8 cellular contexts compared by ENCODE assay signal in genomic region chr15:56491110-56491722, GRCh38. TPM values are rescaled to one million over a fixed set of nuclear protein-coding genes. Genes with fewer than 3 reads are reported as not detected.
DNase-seq lines count a peak whose midpoint lies in the region; ATAC-seq, FAIRE-seq and TF ChIP-seq lines count a peak whose summit lies in the region.

No MANE protein-coding gene starts in this region.

- TF ChIP-seq POLR2A in A549 (IDR thresholded peaks at IDR 0.05; ENCODE audit: low read length) (no peak), GM12891 (IDR thresholded peaks at IDR 0.05; ENCODE audit: low read depth, low read length) (no peak)

- H3K27ac Mint-ChIP-seq in activated naive CD8-positive, alpha-beta T cell treated with anti-CD3 and anti-CD28 coated beads, Interleukin-2, amount 10 ng/mL, durations not matched to agents 7 days and 5 days, result no peak overlapping the region

- TF ChIP-seq EP300 in A549 (IDR thresholded peaks at IDR 0.05), result no peak

- peak; percentile 93 for TF ChIP-seq CTCF in A549 (IDR thresholded peaks at IDR 0.05)
- TF ChIP-seq CTCF in Loucy (conservative IDR thresholded peaks at IDR 0.05; ENCODE audit: low read length), result peak; percentile 95
- TF ChIP-seq CTCF in left ventricle myocardium inferior (IDR thresholded peaks at IDR 0.05; ENCODE audit: borderline replicate concordance), result peak; percentile 89

- H3K27ac ChIP-seq in A549 (no peak overlapping the region), left ventricle myocardium inferior (replicated peaks) (no peak overlapping the region)

- FAIRE-seq in A549 (lab: Jason Lieb, UNC), result peak; percentile 99
- peak; percentile 94 for FAIRE-seq in GM12891 (lab: Jason Lieb, UNC)

- H3K4me1 ChIP-seq in A549, result 0 out of 3 replicates have a peak, but pooled peaks cover 3% of the 10 kb centered on the region
- no peaks in the 10 kb centered on the region for H3K4me1 ChIP-seq in Loucy (ENCODE audit: insufficient read depth, low read length, poor library complexity, severe bottlenecking)
- H3K4me1 ChIP-seq in left ventricle myocardium inferior, result no peaks in the 10 kb centered on the region

- H3K4me2 ChIP-seq in A549 (no peak overlapping the region), Loucy (ENCODE audit: low read depth, low read length, poor library complexity, severe bottlenecking) (no peak overlapping the region)

- no peak overlapping the region for H2AFZ ChIP-seq in Loucy (ENCODE audit: low read length)

- no peaks in the 10 kb centered on the region for H3K9me3 ChIP-seq in A549
- no peaks in the 10 kb centered on the region for H3K9me3 ChIP-seq in Loucy (ENCODE audit: insufficient read depth, low read depth, low read length)
- H3K9me3 ChIP-seq in left ventricle myocardium inferior (replicated peaks), result no peaks in the 10 kb centered on the region

- H3K9ac ChIP-seq in Loucy (ENCODE audit: low read depth, low read length, poor library complexity, severe bottlenecking), result no peak overlapping the region

- 29% methylated on average over 5 of the region's 5 CpGs for WGBS in A549 (ENCODE audit: missing lambda C conversion rate)

- H3F3A ChIP-seq in Loucy (ENCODE audit: low read depth), result no peaks in the 10 kb centered on the region

- H3K36me3 Mint-ChIP-seq in activated naive CD8-positive, alpha-beta T cell treated with anti-CD3 and anti-CD28 coated beads, Interleukin-2, amount 10 ng/mL, durations not matched to agents 7 days and 5 days, result no peaks in the 10 kb centered on the region

- no peaks in the 10 kb centered on the region for H3K36me3 ChIP-seq in Loucy (ENCODE audit: insufficient read depth, low read length)
- H3K36me3 ChIP-seq in left ventricle myocardium inferior, result no peaks in the 10 kb centered on the region

- peak; percentile 77 to 83 for TF ChIP-seq RAD21 in A549 (conservative IDR thresholded peaks at IDR 0.05 in 1 of 2, IDR thresholded peaks at IDR 0.05 in 1 of 2)

- no peaks in the 10 kb centered on the region for H3K9me2 ChIP-seq in Loucy (replicated peaks; ENCODE audit: low read depth, low read length)

- H3K9me3 Mint-ChIP-seq in activated naive CD8-positive, alpha-beta T cell treated with anti-CD3 and anti-CD28 coated beads, Interleukin-2, amount 10 ng/mL, durations not matched to agents 7 days and 5 days, result no peaks in the 10 kb centered on the region

- peak; percentile 83 to 93 for ATAC-seq in A549
- ATAC-seq in activated naive CD8-positive, alpha-beta T cell treated with anti-CD3 and anti-CD28 coated beads, Interleukin-2, amount 10 ng/mL, durations not matched to agents 7 days and 5 days (ENCODE audit: low read depth), result peak; percentile 36
- no peak for ATAC-seq in HG03457 (IDR thresholded peaks at IDR 0.05; ENCODE audit: unreplicated experiment)

- POLR2A ChIA-PET in A549 (lab: Yijun Ruan, JAX), result interaction anchor here (0.6 to 0.7 kb wide), 2 partner anchors 26 to 28 kb away, joined by 3 to 5 read pairs; partner anchors contain the start of gene MNS1
- POLR2A ChIA-PET in activated naive CD8-positive, alpha-beta T cell treated with anti-CD3 and anti-CD28 coated beads, Interleukin-2, amount 10 ng/mL, durations not matched to agents 7 days and 5 days (lab: Charles Lee), result no interaction called here

- H4K20me1 ChIP-seq in Loucy (ENCODE audit: insufficient read depth, low read length, poor library complexity, severe bottlenecking), result no peaks in the 10 kb centered on the region

- CTCF ChIA-PET in A549 (lab: Yijun Ruan, JAX), result interaction anchor here (0.5 to 3.8 kb wide), 71 partner anchors 9 to 1070 kb away, joined by 3 to 26 read pairs (median 4); partner anchors contain the start of gene MNS1

- no peaks in the 10 kb centered on the region for H3K79me2 ChIP-seq in Loucy (ENCODE audit: insufficient read depth, low read length)

- H3K4me3 ChIP-seq in A549 (no peak overlapping the region), Loucy (ENCODE audit: low read length, poor library complexity, severe bottlenecking) (no peak overlapping the region), left ventricle myocardium inferior (no peak overlapping the region)

- DNase-seq in A549 (ENCODE audit: low read depth in 1 of 2, low spot score in 1 of 2) (peak; percentile 84 to 89), GM12891 (ENCODE audit: insufficient read length, low spot score) (peak; percentile 23), SHP77 treated with DMSO at 0.1 percent for 48 hours (lab: John Stamatoyannopoulos, UW) (peak; percentile 64), left ventricle myocardium inferior (peak; percentile 49), retina (peak; percentile 69)
- DNase-seq in activated naive CD8-positive, alpha-beta T cell treated with anti-CD3 and anti-CD28 coated beads, Interleukin-2, amount 10 ng/mL, durations not matched to agents 7 days and 5 days, result peak; percentile 52

- H3K4me3 Mint-ChIP-seq in activated naive CD8-positive, alpha-beta T cell treated with anti-CD3 and anti-CD28 coated beads, Interleukin-2, amount 10 ng/mL, durations not matched to agents 7 days and 5 days, result no peak overlapping the region

- H3K27me3 ChIP-seq in Loucy (ENCODE audit: insufficient read depth, low read length, poor library complexity, severe bottlenecking), result no peaks in the 10 kb centered on the region
- H3K27me3 ChIP-seq in left ventricle myocardium inferior (ENCODE audit: low read depth), result no peaks in the 10 kb centered on the region

- intact Hi-C loops in left ventricle myocardium inferior (cut with micrococcal nuclease), result no loop called here

- H3K27me3 Mint-ChIP-seq in activated naive CD8-positive, alpha-beta T cell treated with anti-CD3 and anti-CD28 coated beads, Interleukin-2, amount 10 ng/mL, durations not matched to agents 7 days and 5 days, result peaks cover 10% of the 10 kb centered on the region

- H3K4me1 Mint-ChIP-seq in activated naive CD8-positive, alpha-beta T cell treated with anti-CD3 and anti-CD28 coated beads, Interleukin-2, amount 10 ng/mL, durations not matched to agents 7 days and 5 days, result peaks cover 8% of the 10 kb centered on the region

TF ChIP-seq in A549, 52 proteins besides CTCF, POLR2A, EP300 and RAD21:
- TF ChIP-seq BCL3 (IDR thresholded peaks at IDR 0.05) (no peak), HEYL (CRISPR knock-in tag; IDR thresholded peaks at IDR 0.05) (no peak), SMC3 (IDR thresholded peaks at IDR 0.05) (peak; percentile 72), EHMT2 (IDR thresholded peaks at IDR 0.05; ENCODE audit: low read depth) (no peak), KDM5A (IDR thresholded peaks at IDR 0.05) (no peak)
TF ChIP-seq in A549: peak in this region for 1.

TF ChIP-seq in GM12891, 5 proteins besides CTCF, POLR2A, EP300 and RAD21:
- TF ChIP-seq POU2F2 (IDR thresholded peaks at IDR 0.05; ENCODE audit: low read depth, low read length) (no peak), SPI1 (IDR thresholded peaks at IDR 0.05; ENCODE audit: low read depth, low read length) (no peak), PAX5 (IDR thresholded peaks at IDR 0.05; ENCODE audit: insufficient read depth, low read length, severe bottlenecking) (no peak), POLR2AphosphoS5 (IDR thresholded peaks at IDR 0.05; ENCODE audit: low read depth, low read length) (no peak), TAF1 (IDR thresholded peaks at IDR 0.05; ENCODE audit: low read depth, low read length) (no peak)
TF ChIP-seq in GM12891: peak in this region for 0.

RNA-seq across cellular contexts. Expression of gene MNS1, which starts 26.3 kb away (rescaled TPM):
- polyA plus RNA-seq in A549 (2011; rRNA removed) (2.4 and 4.4 TPM in 2 replicates), A549 (2017; fragmentation: RNase III; extraction: RNeasy Plus Mini Kit Qiagen cat#74134 plus additional on column Dnase treatment) (5.2 to 5.8 TPM (median 5.2 TPM) in 3 replicates)
- polyA plus RNA-seq in A549 (2012; cell fraction: cytosol; rRNA removed), result 1.2 and 1.6 TPM in 2 replicates
- polyA plus RNA-seq in A549 (2012; cell fraction: nucleus; rRNA removed), result 0.40 and 0.97 TPM in 2 replicates
- 0.19 and 0.21 TPM in 2 replicates for polyA minus RNA-seq in A549 (2011; rRNA and poly(A)+ RNA removed)
- 1.7 TPM for polyA plus RNA-seq in GM12891 (2012; ENCODE audit: low read depth, missing spikeins)
- total RNA-seq in activated naive CD8-positive, alpha-beta T cell treated with anti-CD3 and anti-CD28 coated beads, Interleukin-2, amount 10 ng/mL, durations not matched to agents 7 days and 5 days, result under 1 TPM; 0.80 to 0.85 TPM
- total RNA-seq in left ventricle myocardium inferior, result 1.4 TPM

Comparison
In these comparisons a context has a peak if more than half of its experiments do, and no peak if none do; other contexts are left out.
1. DNase-seq: peak in every context shown above with its lines; median percentile 86 in A549; 69 in retina; 64 in SHP77 treated with DMSO at 0.1 percent for 48 hours; 52 in activated naive CD8-positive, alpha-beta T cell treated with anti-CD3 and anti-CD28 coated beads, Interleukin-2, amount 10 ng/mL, durations not matched to agents 7 days and 5 days; 49 in left ventricle myocardium inferior; 23 in GM12891.